Comparison of ENCODE assay signal across 27 cellular contexts in the genomic region with DNA sequence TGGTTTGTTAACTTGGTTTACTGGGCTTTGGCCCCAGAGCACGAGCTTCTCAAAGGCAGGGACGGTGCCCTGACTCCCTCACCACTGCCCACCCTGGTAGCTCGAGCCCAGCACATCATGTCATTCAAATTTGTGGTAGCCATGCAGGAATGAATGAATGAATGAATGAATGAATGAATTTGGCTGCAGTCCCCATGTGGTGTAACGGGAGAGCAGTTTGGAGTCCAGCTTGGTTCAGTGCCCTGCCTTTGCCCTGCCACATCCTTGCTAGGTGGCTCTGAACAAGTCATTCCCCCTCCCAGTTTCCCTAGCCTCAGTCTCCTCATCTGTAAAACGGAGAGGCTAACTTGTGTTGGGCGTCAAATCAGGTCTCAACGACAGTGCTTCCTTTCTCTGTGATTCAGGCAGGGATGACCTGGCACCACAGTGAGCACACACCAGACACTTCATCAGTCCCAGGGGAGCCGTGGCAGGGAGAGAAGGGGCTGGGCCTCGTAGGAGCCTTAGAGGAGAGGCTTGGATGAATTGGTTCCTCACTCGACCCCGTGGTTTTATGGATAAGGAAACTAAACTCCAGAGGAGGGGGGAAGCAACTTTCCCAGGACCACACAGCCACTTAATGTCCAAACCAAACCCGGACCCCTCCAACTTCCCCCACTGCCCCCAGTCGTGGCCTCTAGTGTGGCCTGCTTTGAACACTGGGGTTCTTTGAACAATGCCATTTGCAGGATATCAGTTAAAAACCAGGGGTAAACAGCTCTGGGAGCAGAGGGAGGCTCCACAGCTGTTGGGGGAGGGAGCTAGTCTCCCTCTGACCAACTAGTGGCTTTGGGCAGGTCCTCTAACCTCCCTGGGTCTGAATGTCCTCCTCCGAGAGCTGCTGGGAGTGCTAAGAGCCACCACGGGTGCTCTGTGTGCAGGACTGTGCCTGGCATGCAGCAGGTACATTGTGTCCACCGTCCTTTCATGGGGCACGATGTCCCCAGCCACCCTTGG.
A peak's percentile ranks its signal among the peaks of the same experiment; 100 is the strongest.
DNase-seq lines count a peak whose midpoint lies in the region; ATAC-seq and TF ChIP-seq lines count a peak whose summit lies in the region.
"Had no signal": no experiment of that assay in that cellular context is flagged by ENCODE, and none has a peak within 500 bp of the region (broad histone marks: within the 10 kb centered on the region; RNA-seq: fewer than 3 reads in every experiment).

No MANE protein-coding gene starts in this region.

- H3K4me3 Mint-ChIP-seq in CD4-positive, alpha-beta T cell: no peak overlapping the region
- H3K4me3 Mint-ChIP-seq: activated B cell treated with CpG ODN at 0.5 μM for 24 hours; activated naive CD8-positive, alpha-beta T cell; activated T-helper 1 cell treated with anti-CD3 and anti-CD28 coated beads, Interleukin-12 subunit alpha, Interleukin-12 subunit beta, Interleukin-2, Interleukin-4 antibody, amounts not matched to agents 30 ng/mL and 10 ng/mL and 1 ng/mL, durations not matched to agents 14 hours and 24 hours and 36 hours; neural crest cell had no signal

- H3K27ac ChIP-seq in CD4-positive, alpha-beta T cell (ENCODE audit: low read depth, low read length): no peak overlapping the region
- H3K27ac ChIP-seq: coronary artery, foreskin keratinocyte, heart right ventricle, parathyroid adenoma, right atrium auricular region, upper lobe of left lung had no signal

- H3K27me3 Mint-ChIP-seq in CD4-positive, alpha-beta T cell: no peaks in the 10 kb centered on the region
- H3K27me3 Mint-ChIP-seq: activated naive CD8-positive, alpha-beta T cell had no signal

- POLR2A ChIA-PET in CD4-positive, alpha-beta T cell (lab: Charles Lee): interaction anchor here (1.0 to 1.1 kb wide), 2 partner anchors 8 to 387 kb away, joined by 3 read pairs; no protein-coding TSS in a partner anchor

- no peaks in the 10 kb centered on the region for H3K9me3 Mint-ChIP-seq in CD4-positive, alpha-beta T cell
- H3K9me3 Mint-ChIP-seq: activated B cell treated with CpG ODN at 0.5 μM for 24 hours; activated T-helper 1 cell treated with anti-CD3 and anti-CD28 coated beads, Interleukin-12 subunit alpha, Interleukin-12 subunit beta, Interleukin-2, Interleukin-4 antibody, amounts not matched to agents 30 ng/mL and 10 ng/mL and 1 ng/mL, durations not matched to agents 14 hours and 24 hours and 36 hours; neural crest cell had no signal

- DNase-seq in BE2C (peak; percentile 50), NCI-H2171 treated with DMSO at 0.1 percent for 48 hours (lab: John Stamatoyannopoulos, UW) (peak; percentile 51), left kidney (ENCODE audit: low read depth, low spot score) (peak; percentile 9), NCI-H1694 (lab: John Stamatoyannopoulos, UW) (no peak), NCI-H146 treated with DMSO at 0.1 percent for 48 hours (lab: John Stamatoyannopoulos, UW; ENCODE audit: unreplicated experiment) (no peak), NAMALWA (ENCODE audit: low spot score) (no peak)
- no peak for DNase-seq in CD4-positive, alpha-beta T cell
- DNase-seq: activated B cell treated with CpG ODN at 0.5 μM for 24 hours; activated CD4-positive, alpha-beta T cell treated with anti-CD3 and anti-CD28 coated beads, Interleukin-2, amount 50 U/mL, for 4 hours; activated CD8-positive, alpha-beta memory T cell treated with anti-CD3 and anti-CD28 coated beads, Interleukin-2, amount 50 U/mL, for 4 hours; DMS 273 treated with DMSO at 0.1 percent for 48 hours; effector memory CD4-positive, alpha-beta T cell; foreskin keratinocyte; heart right ventricle; NCI-H1105; NCI-H2081 treated with DMSO at 0.1 percent for 48 hours; NCI-H510A treated with DMSO at 0.1 percent for 48 hours; SHP77 treated with DMSO at 0.1 percent for 48 hours; stimulated activated CD4-positive, alpha-beta T cell treated with anti-CD3 and anti-CD28 coated beads, Interleukin-2, amount 100 ng/mL, for 24 hours; upper lobe of left lung had no signal

- no peaks in the 10 kb centered on the region for H3K9me3 ChIP-seq in BE2C
- no peaks in the 10 kb centered on the region for H3K9me3 ChIP-seq in CD4-positive, alpha-beta T cell (ENCODE audit: control insufficient read depth, low read length)
- H3K9me3 ChIP-seq: upper lobe of left lung had no signal

- peaks cover 17% of the 10 kb centered on the region for H3K27me3 ChIP-seq in BE2C
- H3K27me3 ChIP-seq in CD4-positive, alpha-beta T cell (ENCODE audit: control insufficient read depth, insufficient read depth, low read length): no peaks in the 10 kb centered on the region

- peak overlapping the region; percentile 94 for H3K27ac Mint-ChIP-seq in CD4-positive, alpha-beta T cell
- H3K27ac Mint-ChIP-seq: activated B cell treated with CpG ODN at 0.5 μM for 24 hours; activated naive CD8-positive, alpha-beta T cell; activated T-helper 1 cell treated with anti-CD3 and anti-CD28 coated beads, Interleukin-12 subunit alpha, Interleukin-12 subunit beta, Interleukin-2, Interleukin-4 antibody, amounts not matched to agents 30 ng/mL and 10 ng/mL and 1 ng/mL, durations not matched to agents 14 hours and 24 hours and 36 hours had no signal

- H3K36me3 Mint-ChIP-seq in CD4-positive, alpha-beta T cell (ENCODE audit: low read depth): peaks cover 6% of the 10 kb centered on the region
- H3K36me3 Mint-ChIP-seq: activated naive CD8-positive, alpha-beta T cell had no signal

- no peak for TF ChIP-seq CTCF in BE2C (IDR thresholded peaks at IDR 0.05; ENCODE audit: low read depth, low read length)
- no peak for TF ChIP-seq CTCF in CD4-positive, alpha-beta T cell (IDR thresholded peaks at IDR 0.05)

- peaks cover 63% of the 10 kb centered on the region for H3K4me1 Mint-ChIP-seq in CD4-positive, alpha-beta T cell (ENCODE audit: low read depth)

- intact Hi-C loops in CD4-positive, alpha-beta T cell (cut with DNase I, micrococcal nuclease): loop anchor here (5.0 kb wide), 2 partner anchors 54 to 286 kb away; no protein-coding TSS in a partner anchor

- H3K4me1 ChIP-seq in BE2C: no peaks in the 10 kb centered on the region; the same call in 1 of the 2 replicates
- H3K4me1 ChIP-seq: foreskin keratinocyte, parathyroid adenoma had no signal

- CTCF ChIA-PET in CD4-positive, alpha-beta T cell (lab: Charles Lee): no interaction called here

- no peak for ATAC-seq in CD4-positive, alpha-beta T cell (ENCODE audit: poor library complexity)
- ATAC-seq: foreskin keratinocyte, heart right ventricle, Panc1 had no signal

- no peaks in the 10 kb centered on the region for H3K36me3 ChIP-seq in BE2C
- H3K36me3 ChIP-seq: heart right ventricle, right atrium auricular region, upper lobe of left lung had no signal

- no peak overlapping the region for H3K4me3 ChIP-seq in BE2C (ENCODE audit: low read depth, low read length)
- H3K4me3 ChIP-seq: coronary artery, heart right ventricle, right atrium auricular region, upper lobe of left lung had no signal

Comparison
In these comparisons a context has a peak if more than half of its experiments do, and no peak if none do; other contexts are left out.
1. DNase-seq: peak in BE2C (single experiment), NCI-H2171 treated with DMSO at 0.1 percent for 48 hours (single experiment) and left kidney (single experiment); none in CD4-positive, alpha-beta T cell (0 of 10), NCI-H1694 (single experiment), NCI-H146 treated with DMSO at 0.1 percent for 48 hours (single experiment) and NAMALWA (single experiment).